In genomic region chr21:41307219-41307618, GRCh38 we compare ENCODE assay signal across 1 cellular context.
TF ChIP-seq lines count a peak whose summit lies in the region.

No MANE protein-coding gene starts in this region.

TF ChIP-seq in SK-N-SH treated with all-trans-retinoic acid at 6 μM for 48 hours, 23 proteins besides CTCF, POLR2A, EP300 and RAD21 (continued from another document):
- TF ChIP-seq, protein P1, sequence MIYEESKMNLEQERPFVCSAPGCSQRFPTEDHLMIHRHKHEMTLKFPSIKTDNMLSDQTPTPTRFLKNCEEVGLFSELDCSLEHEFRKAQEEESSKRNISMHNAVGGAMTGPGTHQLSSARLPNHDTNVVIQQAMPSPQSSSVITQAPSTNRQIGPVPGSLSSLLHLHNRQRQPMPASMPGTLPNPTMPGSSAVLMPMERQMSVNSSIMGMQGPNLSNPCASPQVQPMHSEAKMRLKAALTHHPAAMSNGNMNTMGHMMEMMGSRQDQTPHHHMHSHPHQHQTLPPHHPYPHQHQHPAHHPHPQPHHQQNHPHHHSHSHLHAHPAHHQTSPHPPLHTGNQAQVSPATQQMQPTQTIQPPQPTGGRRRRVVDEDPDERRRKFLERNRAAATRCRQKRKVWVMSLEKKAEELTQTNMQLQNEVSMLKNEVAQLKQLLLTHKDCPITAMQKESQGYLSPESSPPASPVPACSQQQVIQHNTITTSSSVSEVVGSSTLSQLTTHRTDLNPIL (CRISPR knock-in tag; IDR thresholded peaks at IDR 0.05; ENCODE audit: low read depth): no peak
- TF ChIP-seq ZNF8 (CRISPR knock-in tag; IDR thresholded peaks at IDR 0.05) (no peak), POU6F1 (CRISPR knock-in tag; IDR thresholded peaks at IDR 0.05; ENCODE audit: borderline replicate concordance, low read depth) (no peak), ARNTL (CRISPR knock-in tag; IDR thresholded peaks at IDR 0.05; ENCODE audit: borderline replicate concordance, low read depth) (no peak)
